Comparison of ENCODE assay signal across 2 cellular contexts in genomic region chr16:19382084-19382801, GRCh38.
TF ChIP-seq lines count a peak whose summit lies in the region.

No MANE protein-coding gene starts in this region.

TF ChIP-seq in SK-N-SH, 30 proteins besides CTCF, POLR2A, EP300 and RAD21 (continued from another document):
- TF ChIP-seq REST (IDR thresholded peaks at IDR 0.05; ENCODE audit: low read depth, low read length): no peak
- no peak for TF ChIP-seq USF1 (IDR thresholded peaks at IDR 0.05; ENCODE audit: borderline replicate concordance, low read depth)
- no peak for TF ChIP-seq USF2 (IDR thresholded peaks at IDR 0.05; ENCODE audit: borderline replicate concordance, low read depth, low read length)
- TF ChIP-seq MEF2A (IDR thresholded peaks at IDR 0.05; ENCODE audit: borderline replicate concordance, low read depth): no peak
- no peak for TF ChIP-seq FOSL2 (IDR thresholded peaks at IDR 0.05; ENCODE audit: borderline replicate concordance, low read depth)
- no peak for TF ChIP-seq EZH2phosphoT487 (IDR thresholded peaks at IDR 0.05; ENCODE audit: borderline replicate concordance, low read depth)
- TF ChIP-seq SMC3 (IDR thresholded peaks at IDR 0.05; ENCODE audit: low read depth, low read length): no peak

TF ChIP-seq in SK-N-SH treated with all-trans-retinoic acid at 6 μM for 48 hours, 23 proteins besides CTCF, POLR2A, EP300 and RAD21 (continued from another document):
- TF ChIP-seq CSRNP3 (CRISPR knock-in tag; IDR thresholded peaks at IDR 0.05): no peak
- TF ChIP-seq ZFP3 (CRISPR knock-in tag; IDR thresholded peaks at IDR 0.05): no peak
- TF ChIP-seq ZC3H10 (CRISPR knock-in tag; IDR thresholded peaks at IDR 0.05): no peak
- TF ChIP-seq ZNF70 (CRISPR knock-in tag; IDR thresholded peaks at IDR 0.05): no peak
- no peak for TF ChIP-seq SNAI2 (CRISPR knock-in tag; IDR thresholded peaks at IDR 0.05)
- TF ChIP-seq ZNF565 (CRISPR knock-in tag; conservative IDR thresholded peaks at IDR 0.05; ENCODE audit: low read depth): no peak
- TF ChIP-seq OSR1 (CRISPR knock-in tag; IDR thresholded peaks at IDR 0.05): no peak
